ENCODE assay signal across 26 cellular contexts in genomic region chr6:7554533-7555275, GRCh38. TPM values are rescaled to one million over a fixed set of nuclear protein-coding genes. Genes with fewer than 3 reads are reported as not detected.
DNase-seq lines count a peak whose midpoint lies in the region; ATAC-seq and TF ChIP-seq lines count a peak whose summit lies in the region.
"Had no signal": no experiment of that assay in that cellular context is flagged by ENCODE, and none has a peak within 500 bp of the region (broad histone marks: within the 10 kb centered on the region; RNA-seq: fewer than 3 reads in every experiment).

No MANE protein-coding gene starts in this region.

- H3K9me3 Mint-ChIP-seq in GM23338 (no peaks in the 10 kb centered on the region), MCF 10A (ENCODE audit: unreplicated experiment) (no peaks in the 10 kb centered on the region)
- H3K9me3 Mint-ChIP-seq: activated CD8-positive, alpha-beta T cell treated with anti-CD3 and anti-CD28 coated beads for 36 hours; CD4-positive, alpha-beta memory T cell; IgD-negative memory B cell; neural progenitor cell; stimulated activated naive CD8-positive, alpha-beta T cell treated with anti-CD3 and anti-CD28 coated beads, Interleukin-15, Interleukin-2, amounts not matched to agents 100 ng/mL and 50 ng/mL, for 24 hours; T-helper 1 cell treated with Interleukin-12 subunit alpha and Interleukin-12 subunit beta and Interleukin-4 antibody, amounts not matched to agents 30 μg/mL and 1 μg/mL, for 36 hours had no signal

- POLR2A ChIA-PET in MCF 10A (lab: Yijun Ruan, JAX) = interaction anchor here (0.6 to 29.8 kb wide), 12 partner anchors 6 to 135 kb away, joined by 3 to 872 read pairs (median 10); partner anchors contain the start of gene DSP
- POLR2A ChIA-PET in SK-N-SH (lab: Yijun Ruan, JAX) = no interaction called here

- CTCF ChIA-PET in MCF 10A (lab: Yijun Ruan, JAX) (no interaction called here), SK-N-SH (lab: Yijun Ruan, JAX) (no interaction called here)

- H3F3A ChIP-seq in GM23338 (replicated peaks; ENCODE audit: low read depth) (no peaks in the 10 kb centered on the region), SK-N-SH (replicated peaks; ENCODE audit: insufficient read depth) (no peaks in the 10 kb centered on the region)

- no peak for TF ChIP-seq CTCF in GM23338 (conservative IDR thresholded peaks at IDR 0.05; ENCODE audit: low read depth in 2 of 2)
- TF ChIP-seq CTCF in MCF 10A (IDR thresholded peaks at IDR 0.05; ENCODE audit: unreplicated experiment) = no peak
- no peak for TF ChIP-seq CTCF in cardiac muscle cell (IDR thresholded peaks at IDR 0.05; ENCODE audit: low read depth, low read length)
- TF ChIP-seq CTCF in osteoblast (IDR thresholded peaks at IDR 0.05; ENCODE audit: extremely low read depth, low read depth, low read length) = no peak
- TF ChIP-seq CTCF in SK-N-SH (IDR thresholded peaks at IDR 0.05) = no peak

- H3K4me2 ChIP-seq in GM23338 = no peak overlapping the region
- peak overlapping the region; percentile 5 for H3K4me2 ChIP-seq in osteoblast (ENCODE audit: insufficient read depth, low read length)
- H3K4me2 ChIP-seq in SK-N-SH = no peak overlapping the region
- H3K4me2 ChIP-seq: neural progenitor cell had no signal

- H3K36me3 Mint-ChIP-seq in GM23338 (ENCODE audit: low read depth) = peaks cover 11% of the 10 kb centered on the region; the same call in 2 of the 3 replicates
- no peaks in the 10 kb centered on the region for H3K36me3 Mint-ChIP-seq in MCF 10A (ENCODE audit: insufficient read depth, unreplicated experiment)
- H3K36me3 Mint-ChIP-seq: activated naive CD8-positive, alpha-beta T cell; CD4-positive, alpha-beta memory T cell; IgD-negative memory B cell had no signal

- H3K4me3 ChIP-seq in GM23338 (no peak overlapping the region), cardiac muscle cell (no peak overlapping the region), osteoblast (ENCODE audit: insufficient read depth, low read length) (no peak overlapping the region), SK-N-SH (ENCODE audit: low read depth in 2 of 2, low read length in 1 of 2) (no peak overlapping the region)
- H3K4me3 ChIP-seq: neural progenitor cell, SK-N-MC, tibial artery had no signal

- H3K4me3 Mint-ChIP-seq in GM23338 (no peak overlapping the region), MCF 10A (ENCODE audit: unreplicated experiment) (no peak overlapping the region)
- H3K4me3 Mint-ChIP-seq: activated CD8-positive, alpha-beta T cell treated with anti-CD3 and anti-CD28 coated beads for 36 hours; activated naive CD8-positive, alpha-beta T cell; CD4-positive, alpha-beta memory T cell; IgD-negative memory B cell; neural progenitor cell; stimulated activated naive CD8-positive, alpha-beta T cell treated with anti-CD3 and anti-CD28 coated beads, Interleukin-15, Interleukin-2, amounts not matched to agents 100 ng/mL and 50 ng/mL, for 24 hours; T-helper 1 cell treated with Interleukin-12 subunit alpha and Interleukin-12 subunit beta and Interleukin-4 antibody, amounts not matched to agents 30 μg/mL and 1 μg/mL, for 36 hours had no signal

- ATAC-seq in GM23338 (no peak), GM19328 (IDR thresholded peaks at IDR 0.05; ENCODE audit: unreplicated experiment) (no peak)
- ATAC-seq: activated CD8-positive, alpha-beta T cell treated with anti-CD3 and anti-CD28 coated beads for 36 hours had no signal

- no peaks in the 10 kb centered on the region; the same call in 1 of the 2 replicates for H3K79me2 ChIP-seq in GM23338 (replicated peaks; ENCODE audit: insufficient read depth)
- peaks cover 19% of the 10 kb centered on the region for H3K79me2 ChIP-seq in osteoblast (ENCODE audit: insufficient read depth, low read length)
- no peaks in the 10 kb centered on the region for H3K79me2 ChIP-seq in SK-N-SH (ENCODE audit: insufficient read depth)

- TF ChIP-seq RAD21 in SK-N-SH (IDR thresholded peaks at IDR 0.05; ENCODE audit: low read length) = no peak

- H3K9me3 ChIP-seq in cardiac muscle cell (ENCODE audit: low read depth) (no peaks in the 10 kb centered on the region), osteoblast (ENCODE audit: low read depth, low read length) (no peaks in the 10 kb centered on the region), SK-N-SH (no peaks in the 10 kb centered on the region)
- H3K9me3 ChIP-seq: tibial artery had no signal

- no peak for DNase-seq in GM23338 (ENCODE audit: low spot score)
- no peak for DNase-seq in MCF 10A (ENCODE audit: unreplicated experiment)
- DNase-seq in cardiac muscle cell (ENCODE audit: low read depth in 1 of 2, low spot score in 1 of 2) = no peak
- no peak for DNase-seq in osteoblast (ENCODE audit: insufficient read length, low spot score, missing footprints)
- no peak for DNase-seq in cerebellar nuclear complex (lab: John Stamatoyannopoulos, UW)
- DNase-seq in SK-N-SH = no peak
- no peak for DNase-seq in NCI-H2081 (lab: John Stamatoyannopoulos, UW)
- DNase-seq: activated CD4-positive, CD25-positive, alpha-beta regulatory T cell treated with anti-CD3 and anti-CD28 coated beads, Interleukin-2, amount 50 U/mL, for 72 hours; activated CD8-positive, alpha-beta T cell treated with anti-CD3 and anti-CD28 coated beads for 36 hours; AML-193; anterior cingulate cortex; CD4-positive, alpha-beta memory T cell; central memory CD4-positive, alpha-beta T cell; dermis blood vessel endothelial cell; GOT3; NCI-H1105; NCI-H187 treated with DMSO at 0.1 percent for 48 hours; NCI-H2227 treated with DMSO at 0.1 percent for 48 hours; tibial artery had no signal

- H3K9ac ChIP-seq in SK-N-SH = no peak overlapping the region
- H3K9ac ChIP-seq: neural progenitor cell had no signal

- BruUV-seq in MCF 10A (replicated peaks; lab: Mats Ljungman, UMichigan) = no TSS peak

- intact Hi-C loops in MCF 10A (cut with micrococcal nuclease) = loop anchor here (5.0 kb wide), 1 partner anchor 33 kb away; no protein-coding TSS in a partner anchor

- no peak for TF ChIP-seq EP300 in SK-N-SH (IDR thresholded peaks at IDR 0.05; ENCODE audit: borderline replicate concordance in 1 of 2, low read depth in 1 of 2, low read length in 1 of 2)

- H3K27me3 ChIP-seq in GM23338 (ENCODE audit: insufficient read depth) (no peaks in the 10 kb centered on the region), cardiac muscle cell (no peaks in the 10 kb centered on the region), osteoblast (ENCODE audit: insufficient read depth, low read length) (no peaks in the 10 kb centered on the region), SK-N-SH (ENCODE audit: insufficient read depth) (peaks cover 73% of the 10 kb centered on the region)
- H3K27me3 ChIP-seq: neural progenitor cell had no signal

- H4K20me1 ChIP-seq in GM23338 (replicated peaks; ENCODE audit: insufficient read depth) (no peaks in the 10 kb centered on the region; the same call in 1 of the 2 replicates), osteoblast (ENCODE audit: insufficient read depth, low read length) (no peaks in the 10 kb centered on the region), SK-N-SH (ENCODE audit: insufficient read depth) (no peaks in the 10 kb centered on the region)

- H3K27me3 Mint-ChIP-seq in GM23338 (ENCODE audit: insufficient read depth, low read depth, poor library complexity) = no peaks in the 10 kb centered on the region
- H3K27me3 Mint-ChIP-seq in MCF 10A (ENCODE audit: insufficient read depth, unreplicated experiment) = no peaks in the 10 kb centered on the region

- WGBS in SK-N-SH (ENCODE audit: low lambda C conversion rate) = 21% methylated on average over 6 of the region's 6 CpGs

- H2AFZ ChIP-seq in GM23338 (no peak overlapping the region), osteoblast (ENCODE audit: low read length) (no peak overlapping the region), SK-N-SH (ENCODE audit: low read depth) (no peak overlapping the region)
- H2AFZ ChIP-seq: neural progenitor cell had no signal

- no peak overlapping the region for H3K27ac ChIP-seq in GM23338 (ENCODE audit: low read depth)
- peak overlapping the region; percentile 53 for H3K27ac ChIP-seq in cardiac muscle cell
- no peak overlapping the region for H3K27ac ChIP-seq in osteoblast (ENCODE audit: low read depth, low read length)
- no peak overlapping the region for H3K27ac ChIP-seq in SK-N-SH (ENCODE audit: low read depth in 2 of 2, low read length in 1 of 2)
- H3K27ac ChIP-seq: neural progenitor cell, SK-N-MC, tibial artery had no signal

- no peaks in the 10 kb centered on the region; the same call in 1 of the 2 replicates for H3K36me3 ChIP-seq in GM23338 (ENCODE audit: insufficient read depth)
- peaks cover 30% of the 10 kb centered on the region for H3K36me3 ChIP-seq in cardiac muscle cell
- H3K36me3 ChIP-seq in osteoblast (ENCODE audit: insufficient read depth, low read length) = peaks cover 26% of the 10 kb centered on the region
- H3K36me3 ChIP-seq in SK-N-SH (replicated peaks in 1 of 2; ENCODE audit: control insufficient read depth in 1 of 2, insufficient read depth in 2 of 2, low read length in 1 of 2) = no peaks in the 10 kb centered on the region
- H3K36me3 ChIP-seq: neural progenitor cell had no signal

- H3K9me2 ChIP-seq in GM23338 (ENCODE audit: insufficient read depth) = no peaks in the 10 kb centered on the region
- H3K9me2 ChIP-seq in SK-N-SH = no peaks in the 10 kb centered on the region

- H3K27ac Mint-ChIP-seq in GM23338 (0 out of 2 replicates have a peak overlapping the region, but pooled peaks have one; percentile 39), MCF 10A (ENCODE audit: low read depth, unreplicated experiment) (peak overlapping the region; percentile 59)
- H3K27ac Mint-ChIP-seq: activated CD8-positive, alpha-beta T cell treated with anti-CD3 and anti-CD28 coated beads for 36 hours; activated naive CD8-positive, alpha-beta T cell; IgD-negative memory B cell; neural progenitor cell; stimulated activated naive CD8-positive, alpha-beta T cell treated with anti-CD3 and anti-CD28 coated beads, Interleukin-15, Interleukin-2, amounts not matched to agents 100 ng/mL and 50 ng/mL, for 24 hours; T-helper 1 cell treated with Interleukin-12 subunit alpha and Interleukin-12 subunit beta and Interleukin-4 antibody, amounts not matched to agents 30 μg/mL and 1 μg/mL, for 36 hours had no signal

- no peaks in the 10 kb centered on the region for H3K4me1 ChIP-seq in GM23338 (ENCODE audit: insufficient read depth)
- peaks cover 20% of the 10 kb centered on the region for H3K4me1 ChIP-seq in cardiac muscle cell (ENCODE audit: low read depth)
- peaks cover 11% of the 10 kb centered on the region for H3K4me1 ChIP-seq in osteoblast (ENCODE audit: insufficient read depth, low read length)
- no peaks in the 10 kb centered on the region for H3K4me1 ChIP-seq in SK-N-SH (ENCODE audit: control insufficient read depth in 1 of 2, insufficient read depth in 2 of 2, low read depth in 1 of 2, low read length in 1 of 2)
- H3K4me1 ChIP-seq: neural progenitor cell, tibial artery had no signal

- H3K4me1 Mint-ChIP-seq in GM23338 (peaks cover 10% of the 10 kb centered on the region; the same call in 2 of the 3 replicates), MCF 10A (ENCODE audit: insufficient read depth, unreplicated experiment) (peaks cover 30% of the 10 kb centered on the region)
- H3K4me1 Mint-ChIP-seq: CD4-positive, alpha-beta memory T cell; IgD-negative memory B cell; neural progenitor cell had no signal

RNA-seq across cellular contexts. Expression of gene DSP, which starts 13.2 kb away (rescaled TPM):
- 42.5 and 43.7 TPM in 2 replicates for total RNA-seq in GM23338 (2014; rRNA removed; shearing (Covaris generic))
- 14.8 and 16.8 TPM in 2 replicates for polyA plus RNA-seq in GM23338 (2016; fragmentation: Nextera tagmentation; extraction: Ambion mirVana)
- 163 and 227 TPM in 2 replicates for total RNA-seq in MCF 10A (2022)
- total RNA-seq in cardiac muscle cell = 185 and 362 TPM in 2 replicates
- 154 and 237 TPM in 2 replicates for polyA plus RNA-seq in cardiac muscle cell
- total RNA-seq in osteoblast = 84.0 and 119 TPM in 2 replicates
- polyA plus RNA-seq in SK-N-SH (2012; rRNA removed) = 0.02 TPM in 1 of 2 replicates, not detected in the other
- 0.01 TPM in 1 of 2 replicates, not detected in the other for polyA plus RNA-seq in SK-N-SH (2012; cell fraction: cytosol; rRNA removed)
- 0.01 TPM in 1 of 2 replicates, not detected in the other for polyA plus RNA-seq in SK-N-SH (2012; cell fraction: nucleus; rRNA removed)
- total RNA-seq: CD4-positive, alpha-beta memory T cell had no signal
- polyA plus RNA-seq: CD4-positive, alpha-beta memory T cell had no signal

RNA-seq across cellular contexts. Expression of gene SNRNP48, which starts 35.3 kb away (rescaled TPM):
- 23.9 and 27.0 TPM in 2 replicates for total RNA-seq in GM23338 (2014; rRNA removed; shearing (Covaris generic))
- polyA plus RNA-seq in GM23338 (2016; fragmentation: Nextera tagmentation; extraction: Ambion mirVana) (12.0 and 17.2 TPM in 2 replicates), cardiac muscle cell (9.2 and 14.4 TPM in 2 replicates), SK-N-SH (2012; rRNA removed) (4.3 and 5.7 TPM in 2 replicates)
- total RNA-seq in MCF 10A (2022) (10.2 and 11.2 TPM in 2 replicates), cardiac muscle cell (10.1 and 24.8 TPM in 2 replicates), osteoblast (15.9 and 19.7 TPM in 2 replicates)
- polyA plus RNA-seq in SK-N-SH (2012; cell fraction: cytosol; rRNA removed) = 3.7 and 4.3 TPM in 2 replicates
- polyA plus RNA-seq in SK-N-SH (2012; cell fraction: nucleus; rRNA removed) = 4.4 and 10.4 TPM in 2 replicates
